In the genomic region with DNA sequence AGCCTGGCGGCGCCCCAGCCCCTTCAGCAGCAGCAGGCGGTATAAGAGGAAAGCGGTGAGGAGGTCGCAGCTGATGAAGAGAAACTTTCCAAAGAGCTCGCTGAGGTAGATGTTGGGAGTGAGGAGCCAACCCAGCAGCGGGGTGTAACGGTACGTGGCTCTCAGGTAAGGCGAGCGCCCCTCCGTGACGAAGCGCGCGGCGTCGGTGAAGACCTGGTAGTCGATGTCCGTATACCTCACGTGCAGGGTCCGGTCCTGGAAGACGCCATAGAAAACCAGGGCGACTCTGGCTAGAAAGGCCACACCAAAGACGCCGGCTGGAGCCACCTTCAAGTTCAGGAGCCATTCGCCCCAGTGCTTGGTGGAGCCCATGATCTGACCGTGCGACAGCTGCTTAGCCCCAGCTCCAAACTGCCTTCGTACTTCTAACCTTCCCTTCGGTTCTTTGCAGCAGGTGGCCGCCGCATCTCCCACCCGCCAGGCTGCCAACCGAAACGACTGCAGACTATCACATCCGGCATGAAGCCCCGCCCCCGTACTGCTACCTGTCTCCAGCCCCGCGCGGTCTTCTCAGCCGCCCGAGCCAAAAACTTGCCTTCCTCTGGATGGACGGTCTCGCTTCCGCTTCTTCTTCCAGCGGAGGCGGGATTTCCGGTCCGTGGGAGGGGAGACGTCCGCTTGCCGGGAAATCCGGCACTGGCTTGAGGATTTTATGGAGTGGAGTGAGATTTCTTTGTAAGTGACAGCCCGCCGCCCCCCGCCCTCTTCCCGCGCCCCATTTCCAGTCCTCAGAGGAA, we compare ENCODE assay signal across 1 cellular context.
TF ChIP-seq lines count a peak whose summit lies in the region.

A gene (minus strand): TSS at position 623 of the 797 bp plus-strand sequence. CDS start 251 bp downstream, at position 372.

TF ChIP-seq in HepG2, 621 proteins besides CTCF, POLR2A, EP300 and RAD21 (continued from another document and continues in another):
- TF ChIP-seq, protein P1, sequence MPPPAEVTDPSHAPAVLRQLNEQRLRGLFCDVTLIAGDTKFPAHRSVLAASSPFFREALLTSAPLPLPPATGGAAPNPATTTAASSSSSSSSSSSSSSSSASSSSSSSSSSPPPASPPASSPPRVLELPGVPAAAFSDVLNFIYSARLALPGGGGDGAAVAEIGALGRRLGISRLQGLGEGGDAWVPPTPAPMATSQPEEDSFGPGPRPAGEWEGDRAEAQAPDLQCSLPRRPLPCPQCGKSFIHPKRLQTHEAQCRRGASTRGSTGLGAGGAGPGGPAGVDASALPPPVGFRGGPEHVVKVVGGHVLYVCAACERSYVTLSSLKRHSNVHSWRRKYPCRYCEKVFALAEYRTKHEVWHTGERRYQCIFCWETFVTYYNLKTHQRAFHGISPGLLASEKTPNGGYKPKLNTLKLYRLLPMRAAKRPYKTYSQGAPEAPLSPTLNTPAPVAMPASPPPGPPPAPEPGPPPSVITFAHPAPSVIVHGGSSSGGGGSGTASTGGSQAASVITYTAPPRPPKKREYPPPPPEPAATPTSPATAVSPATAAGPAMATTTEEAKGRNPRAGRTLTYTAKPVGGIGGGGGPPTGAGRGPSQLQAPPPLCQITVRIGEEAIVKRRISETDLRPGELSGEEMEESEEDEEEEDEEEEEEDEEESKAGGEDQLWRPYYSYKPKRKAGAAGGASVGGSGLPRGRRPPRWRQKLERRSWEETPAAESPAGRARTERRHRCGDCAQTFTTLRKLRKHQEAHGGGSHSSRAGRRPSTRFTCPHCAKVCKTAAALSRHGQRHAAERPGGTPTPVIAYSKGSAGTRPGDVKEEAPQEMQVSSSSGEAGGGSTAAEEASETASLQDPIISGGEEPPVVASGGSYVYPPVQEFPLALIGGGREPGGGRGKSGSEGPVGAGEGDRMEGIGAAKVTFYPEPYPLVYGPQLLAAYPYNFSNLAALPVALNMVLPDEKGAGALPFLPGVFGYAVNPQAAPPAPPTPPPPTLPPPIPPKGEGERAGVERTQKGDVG (CRISPR knock-in tag; IDR thresholded peaks at IDR 0.05; ENCODE audit: borderline replicate concordance): peak; percentile 57; the same call in 1 of the 2 replicates
- no peak for TF ChIP-seq ZNF780A (CRISPR knock-in tag; IDR thresholded peaks at IDR 0.05)
- peak; percentile 80 for TF ChIP-seq RBFOX2 (IDR thresholded peaks at IDR 0.05; ENCODE audit: low read depth, low read length)
- TF ChIP-seq KDM5B (CRISPR knock-in tag; IDR thresholded peaks at IDR 0.05; ENCODE audit: borderline replicate concordance): peak; percentile 84; the same call in 1 of the 2 replicates
- peak; percentile 31; the same call in 1 of the 2 replicates for TF ChIP-seq RNF2 (conservative IDR thresholded peaks at IDR 0.05; ENCODE audit: low read depth)
- TF ChIP-seq MEIS2 (CRISPR knock-in tag; IDR thresholded peaks at IDR 0.05): peak; percentile 78; the same call in 1 of the 2 replicates
- TF ChIP-seq ZBTB38 (CRISPR knock-in tag; IDR thresholded peaks at IDR 0.05): no peak
- TF ChIP-seq ZNF343 (CRISPR knock-in tag; IDR thresholded peaks at IDR 0.05): no peak
- TF ChIP-seq ZNF101 (CRISPR knock-in tag; IDR thresholded peaks at IDR 0.05; ENCODE audit: borderline replicate concordance, low read depth): no peak
- peak; percentile 61; the same call in 1 of the 2 replicates for TF ChIP-seq ZNF619 (CRISPR knock-in tag; IDR thresholded peaks at IDR 0.05)
- no peak for TF ChIP-seq KLF13 (CRISPR knock-in tag; IDR thresholded peaks at IDR 0.05)
- TF ChIP-seq, protein P2, sequence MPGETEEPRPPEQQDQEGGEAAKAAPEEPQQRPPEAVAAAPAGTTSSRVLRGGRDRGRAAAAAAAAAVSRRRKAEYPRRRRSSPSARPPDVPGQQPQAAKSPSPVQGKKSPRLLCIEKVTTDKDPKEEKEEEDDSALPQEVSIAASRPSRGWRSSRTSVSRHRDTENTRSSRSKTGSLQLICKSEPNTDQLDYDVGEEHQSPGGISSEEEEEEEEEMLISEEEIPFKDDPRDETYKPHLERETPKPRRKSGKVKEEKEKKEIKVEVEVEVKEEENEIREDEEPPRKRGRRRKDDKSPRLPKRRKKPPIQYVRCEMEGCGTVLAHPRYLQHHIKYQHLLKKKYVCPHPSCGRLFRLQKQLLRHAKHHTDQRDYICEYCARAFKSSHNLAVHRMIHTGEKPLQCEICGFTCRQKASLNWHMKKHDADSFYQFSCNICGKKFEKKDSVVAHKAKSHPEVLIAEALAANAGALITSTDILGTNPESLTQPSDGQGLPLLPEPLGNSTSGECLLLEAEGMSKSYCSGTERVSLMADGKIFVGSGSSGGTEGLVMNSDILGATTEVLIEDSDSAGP (CRISPR knock-in tag; IDR thresholded peaks at IDR 0.05; ENCODE audit: borderline replicate concordance): peak; percentile 89
- TF ChIP-seq ISL2 (CRISPR knock-in tag; IDR thresholded peaks at IDR 0.05): peak; percentile 47
- peak; percentile 78; the same call in 1 of the 2 replicates for TF ChIP-seq SP4 (CRISPR knock-in tag; IDR thresholded peaks at IDR 0.05)
- TF ChIP-seq TEAD2 (CRISPR knock-in tag; IDR thresholded peaks at IDR 0.05): no peak
- TF ChIP-seq, protein P3, sequence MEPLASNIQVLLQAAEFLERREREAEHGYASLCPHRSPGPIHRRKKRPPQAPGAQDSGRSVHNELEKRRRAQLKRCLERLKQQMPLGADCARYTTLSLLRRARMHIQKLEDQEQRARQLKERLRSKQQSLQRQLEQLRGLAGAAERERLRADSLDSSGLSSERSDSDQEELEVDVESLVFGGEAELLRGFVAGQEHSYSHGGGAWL (CRISPR knock-in tag; IDR thresholded peaks at IDR 0.05): no peak
- TF ChIP-seq, protein P4, sequence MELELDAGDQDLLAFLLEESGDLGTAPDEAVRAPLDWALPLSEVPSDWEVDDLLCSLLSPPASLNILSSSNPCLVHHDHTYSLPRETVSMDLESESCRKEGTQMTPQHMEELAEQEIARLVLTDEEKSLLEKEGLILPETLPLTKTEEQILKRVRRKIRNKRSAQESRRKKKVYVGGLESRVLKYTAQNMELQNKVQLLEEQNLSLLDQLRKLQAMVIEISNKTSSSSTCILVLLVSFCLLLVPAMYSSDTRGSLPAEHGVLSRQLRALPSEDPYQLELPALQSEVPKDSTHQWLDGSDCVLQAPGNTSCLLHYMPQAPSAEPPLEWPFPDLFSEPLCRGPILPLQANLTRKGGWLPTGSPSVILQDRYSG (CRISPR knock-in tag; IDR thresholded peaks at IDR 0.05): peak; percentile 87; the same call in 1 of the 2 replicates
- TF ChIP-seq, protein P5, sequence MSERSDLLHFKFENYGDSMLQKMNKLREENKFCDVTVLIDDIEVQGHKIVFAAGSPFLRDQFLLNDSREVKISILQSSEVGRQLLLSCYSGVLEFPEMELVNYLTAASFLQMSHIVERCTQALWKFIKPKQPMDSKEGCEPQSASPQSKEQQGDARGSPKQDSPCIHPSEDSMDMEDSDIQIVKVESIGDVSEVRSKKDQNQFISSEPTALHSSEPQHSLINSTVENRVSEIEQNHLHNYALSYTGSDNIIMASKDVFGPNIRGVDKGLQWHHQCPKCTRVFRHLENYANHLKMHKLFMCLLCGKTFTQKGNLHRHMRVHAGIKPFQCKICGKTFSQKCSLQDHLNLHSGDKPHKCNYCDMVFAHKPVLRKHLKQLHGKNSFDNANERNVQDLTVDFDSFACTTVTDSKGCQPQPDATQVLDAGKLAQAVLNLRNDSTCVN (CRISPR knock-in tag; IDR thresholded peaks at IDR 0.05; ENCODE audit: borderline replicate concordance): no peak; the same call in none of the 2 replicates
- TF ChIP-seq, protein P6, sequence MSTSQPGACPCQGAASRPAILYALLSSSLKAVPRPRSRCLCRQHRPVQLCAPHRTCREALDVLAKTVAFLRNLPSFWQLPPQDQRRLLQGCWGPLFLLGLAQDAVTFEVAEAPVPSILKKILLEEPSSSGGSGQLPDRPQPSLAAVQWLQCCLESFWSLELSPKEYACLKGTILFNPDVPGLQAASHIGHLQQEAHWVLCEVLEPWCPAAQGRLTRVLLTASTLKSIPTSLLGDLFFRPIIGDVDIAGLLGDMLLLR (CRISPR knock-in tag; IDR thresholded peaks at IDR 0.05): no peak
- no peak for TF ChIP-seq TBX3 (IDR thresholded peaks at IDR 0.05; ENCODE audit: borderline replicate concordance)
- no peak for TF ChIP-seq ZBTB8A (CRISPR knock-in tag; IDR thresholded peaks at IDR 0.05; ENCODE audit: borderline replicate concordance, low read depth)
- no peak for TF ChIP-seq TAF15 (IDR thresholded peaks at IDR 0.05; ENCODE audit: low read depth, low read length, poor library complexity, severe bottlenecking)
- TF ChIP-seq, protein P7, sequence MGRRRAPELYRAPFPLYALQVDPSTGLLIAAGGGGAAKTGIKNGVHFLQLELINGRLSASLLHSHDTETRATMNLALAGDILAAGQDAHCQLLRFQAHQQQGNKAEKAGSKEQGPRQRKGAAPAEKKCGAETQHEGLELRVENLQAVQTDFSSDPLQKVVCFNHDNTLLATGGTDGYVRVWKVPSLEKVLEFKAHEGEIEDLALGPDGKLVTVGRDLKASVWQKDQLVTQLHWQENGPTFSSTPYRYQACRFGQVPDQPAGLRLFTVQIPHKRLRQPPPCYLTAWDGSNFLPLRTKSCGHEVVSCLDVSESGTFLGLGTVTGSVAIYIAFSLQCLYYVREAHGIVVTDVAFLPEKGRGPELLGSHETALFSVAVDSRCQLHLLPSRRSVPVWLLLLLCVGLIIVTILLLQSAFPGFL (CRISPR knock-in tag; IDR thresholded peaks at IDR 0.05): no peak
- no peak for TF ChIP-seq ZNF24 (IDR thresholded peaks at IDR 0.05)
- TF ChIP-seq NPAS2 (CRISPR knock-in tag; IDR thresholded peaks at IDR 0.05; ENCODE audit: borderline replicate concordance): no peak
- TF ChIP-seq, protein P8, sequence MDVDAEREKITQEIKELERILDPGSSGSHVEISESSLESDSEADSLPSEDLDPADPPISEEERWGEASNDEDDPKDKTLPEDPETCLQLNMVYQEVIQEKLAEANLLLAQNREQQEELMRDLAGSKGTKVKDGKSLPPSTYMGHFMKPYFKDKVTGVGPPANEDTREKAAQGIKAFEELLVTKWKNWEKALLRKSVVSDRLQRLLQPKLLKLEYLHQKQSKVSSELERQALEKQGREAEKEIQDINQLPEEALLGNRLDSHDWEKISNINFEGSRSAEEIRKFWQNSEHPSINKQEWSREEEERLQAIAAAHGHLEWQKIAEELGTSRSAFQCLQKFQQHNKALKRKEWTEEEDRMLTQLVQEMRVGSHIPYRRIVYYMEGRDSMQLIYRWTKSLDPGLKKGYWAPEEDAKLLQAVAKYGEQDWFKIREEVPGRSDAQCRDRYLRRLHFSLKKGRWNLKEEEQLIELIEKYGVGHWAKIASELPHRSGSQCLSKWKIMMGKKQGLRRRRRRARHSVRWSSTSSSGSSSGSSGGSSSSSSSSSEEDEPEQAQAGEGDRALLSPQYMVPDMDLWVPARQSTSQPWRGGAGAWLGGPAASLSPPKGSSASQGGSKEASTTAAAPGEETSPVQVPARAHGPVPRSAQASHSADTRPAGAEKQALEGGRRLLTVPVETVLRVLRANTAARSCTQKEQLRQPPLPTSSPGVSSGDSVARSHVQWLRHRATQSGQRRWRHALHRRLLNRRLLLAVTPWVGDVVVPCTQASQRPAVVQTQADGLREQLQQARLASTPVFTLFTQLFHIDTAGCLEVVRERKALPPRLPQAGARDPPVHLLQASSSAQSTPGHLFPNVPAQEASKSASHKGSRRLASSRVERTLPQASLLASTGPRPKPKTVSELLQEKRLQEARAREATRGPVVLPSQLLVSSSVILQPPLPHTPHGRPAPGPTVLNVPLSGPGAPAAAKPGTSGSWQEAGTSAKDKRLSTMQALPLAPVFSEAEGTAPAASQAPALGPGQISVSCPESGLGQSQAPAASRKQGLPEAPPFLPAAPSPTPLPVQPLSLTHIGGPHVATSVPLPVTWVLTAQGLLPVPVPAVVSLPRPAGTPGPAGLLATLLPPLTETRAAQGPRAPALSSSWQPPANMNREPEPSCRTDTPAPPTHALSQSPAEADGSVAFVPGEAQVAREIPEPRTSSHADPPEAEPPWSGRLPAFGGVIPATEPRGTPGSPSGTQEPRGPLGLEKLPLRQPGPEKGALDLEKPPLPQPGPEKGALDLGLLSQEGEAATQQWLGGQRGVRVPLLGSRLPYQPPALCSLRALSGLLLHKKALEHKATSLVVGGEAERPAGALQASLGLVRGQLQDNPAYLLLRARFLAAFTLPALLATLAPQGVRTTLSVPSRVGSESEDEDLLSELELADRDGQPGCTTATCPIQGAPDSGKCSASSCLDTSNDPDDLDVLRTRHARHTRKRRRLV (CRISPR knock-in tag; IDR thresholded peaks at IDR 0.05): 0 out of 2 replicates have a peak, but pooled peaks have one; percentile 52
- TF ChIP-seq ZFP62 (CRISPR knock-in tag; IDR thresholded peaks at IDR 0.05): no peak
- TF ChIP-seq ZNF790 (CRISPR knock-in tag; IDR thresholded peaks at IDR 0.05; ENCODE audit: borderline replicate concordance): no peak
- TF ChIP-seq KLF11 (CRISPR knock-in tag; IDR thresholded peaks at IDR 0.05): peak; percentile 9; the same call in 1 of the 2 replicates
- TF ChIP-seq ZNF331 (CRISPR knock-in tag; IDR thresholded peaks at IDR 0.05): no peak; the same call in 1 of the 2 replicates
- TF ChIP-seq POGZ (CRISPR knock-in tag; IDR thresholded peaks at IDR 0.05): peak; percentile 73
- TF ChIP-seq ADNP (CRISPR knock-in tag; IDR thresholded peaks at IDR 0.05): no peak
- peak; percentile 76 for TF ChIP-seq KMT2A (CRISPR knock-in tag; IDR thresholded peaks at IDR 0.05)
- TF ChIP-seq NR2F2 (IDR thresholded peaks at IDR 0.05; ENCODE audit: borderline replicate concordance, low read depth): no peak
- TF ChIP-seq, protein P9, sequence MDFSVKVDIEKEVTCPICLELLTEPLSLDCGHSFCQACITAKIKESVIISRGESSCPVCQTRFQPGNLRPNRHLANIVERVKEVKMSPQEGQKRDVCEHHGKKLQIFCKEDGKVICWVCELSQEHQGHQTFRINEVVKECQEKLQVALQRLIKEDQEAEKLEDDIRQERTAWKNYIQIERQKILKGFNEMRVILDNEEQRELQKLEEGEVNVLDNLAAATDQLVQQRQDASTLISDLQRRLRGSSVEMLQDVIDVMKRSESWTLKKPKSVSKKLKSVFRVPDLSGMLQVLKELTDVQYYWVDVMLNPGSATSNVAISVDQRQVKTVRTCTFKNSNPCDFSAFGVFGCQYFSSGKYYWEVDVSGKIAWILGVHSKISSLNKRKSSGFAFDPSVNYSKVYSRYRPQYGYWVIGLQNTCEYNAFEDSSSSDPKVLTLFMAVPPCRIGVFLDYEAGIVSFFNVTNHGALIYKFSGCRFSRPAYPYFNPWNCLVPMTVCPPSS (IDR thresholded peaks at IDR 0.05): no peak
